In genomic region chr1:208405014-208405413, GRCh38 we compare ENCODE assay signal across 19 cellular contexts.
DNase-seq lines count a peak whose midpoint lies in the region; ATAC-seq, FAIRE-seq and TF ChIP-seq lines count a peak whose summit lies in the region.
"Had no signal": no experiment of that assay in that cellular context is flagged by ENCODE, and none has a peak within 500 bp of the region (broad histone marks: within the 10 kb centered on the region; RNA-seq: fewer than 3 reads in every experiment).

No MANE protein-coding gene starts in this region.

- CTCF ChIA-PET in HepG2 (lab: Yijun Ruan, JAX; ENCODE audit: low intra/inter-chr PET ratio, low total read pairs): no interaction called here

- H3K9me3 ChIP-seq in HepG2 (ENCODE audit: low read length) (no peaks in the 10 kb centered on the region), right lobe of liver (no peaks in the 10 kb centered on the region), kidney (ENCODE audit: control insufficient read depth in 1 of 2, low read length in 2 of 2) (no peaks in the 10 kb centered on the region), BE2C (no peaks in the 10 kb centered on the region)
- H3K9me3 ChIP-seq: A549, BLaER1 had no signal

- no peak overlapping the region for H3K9ac ChIP-seq in HepG2 (ENCODE audit: insufficient read depth, low read depth, low read length)
- no peak overlapping the region for H3K9ac ChIP-seq in kidney (ENCODE audit: low read length in 2 of 2)
- H3K9ac ChIP-seq: BLaER1 had no signal

- WGBS in HepG2 (ENCODE audit: low lambda C conversion rate): 0% methylated on average over 2 of the region's 2 CpGs
- 75% methylated on average over 2 of the region's 2 CpGs for WGBS in right lobe of liver (ENCODE audit: insufficient coverage, low coverage, low lambda C conversion rate, missing lambda C conversion rate)

- no peak overlapping the region for H3K27ac ChIP-seq in HepG2 (ENCODE audit: extremely low read length, insufficient read depth, low read length)
- H3K27ac ChIP-seq in right lobe of liver: no peak overlapping the region
- no peak overlapping the region for H3K27ac ChIP-seq in kidney (ENCODE audit: low read depth in 2 of 2, low read length in 2 of 2)
- H3K27ac ChIP-seq: 22Rv1, A549, BLaER1 had no signal

- H3K27me3 ChIP-seq in HepG2 (ENCODE audit: control insufficient read depth in 1 of 2, insufficient read depth in 2 of 2, low read length in 2 of 2): no peaks in the 10 kb centered on the region; a peak in 1 of 5 replicates
- no peaks in the 10 kb centered on the region for H3K27me3 ChIP-seq in right lobe of liver
- H3K27me3 ChIP-seq in BE2C: no peaks in the 10 kb centered on the region
- H3K27me3 ChIP-seq: BLaER1 had no signal

- DNase-seq in HepG2 (ENCODE audit: low spot score) (no peak), right lobe of liver (no peak), kidney (no peak), BE2C (no peak), DMS 273 treated with DMSO at 0.1 percent for 48 hours (lab: John Stamatoyannopoulos, UW) (no peak)
- DNase-seq: AML-193; C1 segment of cervical spinal cord; CD4-positive, alpha-beta memory T cell; CD4-positive, CD25-positive, alpha-beta regulatory T cell; CD8-positive, alpha-beta memory T cell; COR-L47; DMS79 treated with DMSO at 0.1 percent for 48 hours; GF-D8 had no signal

- in situ Hi-C loops in HepG2 (cut with HindIII; ENCODE audit: extremely low pct_ligation_motif_present, low pct_unique_long_range_greater_than_20kb): no loop called here

- H3K36me3 ChIP-seq in HepG2 (replicated peaks in 1 of 2; ENCODE audit: control insufficient read depth in 1 of 2, insufficient read depth in 2 of 2, low read length in 2 of 2) (no peaks in the 10 kb centered on the region), right lobe of liver (no peaks in the 10 kb centered on the region), kidney (ENCODE audit: control insufficient read depth in 1 of 2, insufficient read depth in 2 of 2, low read length in 2 of 2) (no peaks in the 10 kb centered on the region), BE2C (no peaks in the 10 kb centered on the region)
- H3K36me3 ChIP-seq: BLaER1 had no signal

- TF ChIP-seq CTCF in HepG2 (CRISPR knock-in tag; IDR thresholded peaks at IDR 0.05): no peak
- no peak for TF ChIP-seq CTCF in right lobe of liver (IDR thresholded peaks at IDR 0.05)
- no peak for TF ChIP-seq CTCF in kidney (IDR thresholded peaks at IDR 0.05; ENCODE audit: borderline replicate concordance, extremely low read depth, insufficient read depth)
- no peak for TF ChIP-seq CTCF in BE2C (IDR thresholded peaks at IDR 0.05; ENCODE audit: low read depth, low read length)

- TF ChIP-seq POLR2A in HepG2 (IDR thresholded peaks at IDR 0.05; ENCODE audit: insufficient read depth in 1 of 2, low read depth in 2 of 2, low read length in 2 of 2) (no peak), right lobe of liver (IDR thresholded peaks at IDR 0.05) (no peak)

- H3K4me3 ChIP-seq in HepG2 (replicated peaks in 1 of 3; ENCODE audit: insufficient read depth in 1 of 3, low read depth in 2 of 3, low read length in 3 of 3) (no peak overlapping the region), right lobe of liver (no peak overlapping the region), kidney (ENCODE audit: low read length in 2 of 2) (no peak overlapping the region), BE2C (ENCODE audit: low read depth, low read length) (no peak overlapping the region)
- H3K4me3 ChIP-seq: A549, BLaER1 had no signal

- ATAC-seq in HepG2: no peak
- no peak for ATAC-seq in right lobe of liver
- ATAC-seq: A549 had no signal

- H2AFZ ChIP-seq in HepG2 (ENCODE audit: low read length): no peak overlapping the region

- H3K4me2 ChIP-seq in HepG2 (ENCODE audit: low read depth, low read length): no peak overlapping the region
- H3K4me2 ChIP-seq: A549, BLaER1 had no signal

- intact Hi-C loops in HepG2 (cut with micrococcal nuclease; ENCODE audit: unreplicated experiment) (no loop called here), right lobe of liver (cut with DNase I) (no loop called here), kidney (cut with DNase I) (no loop called here)

- no peaks in the 10 kb centered on the region for H3K79me2 ChIP-seq in HepG2 (ENCODE audit: insufficient read depth, low read length)

- TF ChIP-seq EP300 in HepG2 (IDR thresholded peaks at IDR 0.05; ENCODE audit: low read depth in 2 of 2, low read length in 2 of 2) (no peak), HepG2 (CRISPR knock-in tag; IDR thresholded peaks at IDR 0.05; ENCODE audit: borderline replicate concordance) (no peak)

- no peak for TF ChIP-seq RAD21 in HepG2 (CRISPR knock-in tag; IDR thresholded peaks at IDR 0.05)

- POLR2A ChIA-PET in HepG2 (lab: Yijun Ruan, JAX): no interaction called here

- no peaks in the 10 kb centered on the region for H4K20me1 ChIP-seq in HepG2 (ENCODE audit: insufficient read depth, low read length)
- H4K20me1 ChIP-seq: BLaER1 had no signal

- FAIRE-seq in HepG2 (lab: Jason Lieb, UNC) (no peak), kidney (lab: Jason Lieb, UNC) (peak; percentile 32)
- FAIRE-seq: A549, G401.6, GM12891, GM19239 had no signal

- BruUV-seq in HepG2 (replicated peaks; lab: Mats Ljungman, UMichigan): no TSS peak

- H3K4me1 ChIP-seq in HepG2 (ENCODE audit: insufficient read depth, low read length) (no peaks in the 10 kb centered on the region), right lobe of liver (no peaks in the 10 kb centered on the region), kidney (ENCODE audit: control insufficient read depth in 1 of 2, insufficient read depth in 1 of 2, low read depth in 1 of 2, low read length in 2 of 2) (no peaks in the 10 kb centered on the region), BE2C (peaks cover 7% of the 10 kb centered on the region)
- H3K4me1 ChIP-seq: A549, BLaER1 had no signal

TF ChIP-seq in HepG2, 621 proteins besides CTCF, POLR2A, EP300 and RAD21:
- TF ChIP-seq ATF7 (IDR thresholded peaks at IDR 0.05): peak; percentile 71
- no peak for TF ChIP-seq ATF7 (CRISPR knock-in tag; IDR thresholded peaks at IDR 0.05)
- no peak for TF ChIP-seq DRAP1 (CRISPR knock-in tag; IDR thresholded peaks at IDR 0.05)
- no peak for TF ChIP-seq PLSCR1 (CRISPR knock-in tag; IDR thresholded peaks at IDR 0.05; ENCODE audit: borderline replicate concordance)
- no peak for TF ChIP-seq ZBTB25 (CRISPR knock-in tag; IDR thresholded peaks at IDR 0.05)
- no peak for TF ChIP-seq ZNF562 (CRISPR knock-in tag; IDR thresholded peaks at IDR 0.05; ENCODE audit: borderline replicate concordance)
